Comparison of ENCODE assay signal across 10 cellular contexts in genomic region chr2:105803337-105803736, GRCh38. TPM values are rescaled to one million over a fixed set of nuclear protein-coding genes. Genes with fewer than 3 reads are reported as not detected.
DNase-seq lines count a peak whose midpoint lies in the region; ATAC-seq lines count a peak whose summit lies in the region.
"Had no signal": no experiment of that assay in that cellular context is flagged by ENCODE, and none has a peak within 500 bp of the region (broad histone marks: within the 10 kb centered on the region; RNA-seq: fewer than 3 reads in every experiment).

No MANE protein-coding gene starts in this region.

- H3K9ac ChIP-seq in neuronal stem cell (ENCODE audit: low read depth, low read length, poor library complexity): no peak overlapping the region
- H3K9ac ChIP-seq: BLaER1 had no signal

- H3K79me1 ChIP-seq in neuronal stem cell (ENCODE audit: low read depth, low read length): peaks cover 2% of the 10 kb centered on the region

- H3K23ac ChIP-seq in neuronal stem cell (ENCODE audit: low read depth, low read length, poor library complexity): no peak overlapping the region

- H4K91ac ChIP-seq in neuronal stem cell (ENCODE audit: low read depth, low read length, poor library complexity): no peak overlapping the region

- peak; percentile 53 to 54 for ATAC-seq in activated T-cell treated with anti-CD3 and anti-CD28 coated beads, Interleukin-2, amount 50 U/mL, for 72 hours (replicated peaks in 1 of 2)
- peak; percentile 29 for ATAC-seq in HG02981 (IDR thresholded peaks at IDR 0.05; ENCODE audit: unreplicated experiment)
- ATAC-seq in stimulated activated effector memory CD8-positive, alpha-beta T cell treated with anti-CD3 and anti-CD28 coated beads, Interleukin-12 subunit alpha, Interleukin-12 subunit beta, amount 100 ng/mL, for 72 hours: peak; percentile 77
- ATAC-seq: left lung had no signal

- peak in 1 of 2 donors; percentile 49 for DNase-seq in activated T-cell treated with anti-CD3 and anti-CD28 coated beads, Interleukin-2, amount 50 U/mL, for 72 hours
- no peak for DNase-seq in activated T-cell treated with anti-CD3 and anti-CD28 coated beads for 4 hours
- no peak for DNase-seq in activated T-helper 1 cell treated with anti-CD3 and anti-CD28 coated beads, Interleukin-12 subunit alpha, Interleukin-12 subunit beta, Interleukin-2, Interleukin-4 antibody, amounts not matched to agents 30 ng/mL and 10 ng/mL and 1 ng/mL, durations not matched to agents 14 hours and 24 hours and 36 hours (ENCODE audit: low spot score)
- DNase-seq in stimulated activated effector memory CD8-positive, alpha-beta T cell treated with anti-CD3 and anti-CD28 coated beads, Interleukin-12 subunit alpha, Interleukin-12 subunit beta, amount 100 ng/mL, for 72 hours (ENCODE audit: low spot score in 2 of 2): peak in 1 of 2 donors; percentile 68
- DNase-seq in superior temporal gyrus (ENCODE audit: extremely low spot score): no peak
- no peak for DNase-seq in neuronal stem cell (ENCODE audit: low spot score)
- no peak for DNase-seq in NAMALWA (ENCODE audit: low spot score)
- DNase-seq: left lung had no signal

- no peak overlapping the region for H4K8ac ChIP-seq in neuronal stem cell (ENCODE audit: low read depth, low read length)

- intact Hi-C loops in activated T-helper 1 cell treated with anti-CD3 and anti-CD28 coated beads, Interleukin-12 subunit alpha, Interleukin-12 subunit beta, Interleukin-2, Interleukin-4 antibody, amounts not matched to agents 30 ng/mL and 10 ng/mL and 1 ng/mL, durations not matched to agents 14 hours and 24 hours and 36 hours (cut with micrococcal nuclease): loop anchor here (1.0 to 2.0 kb wide), 5 partner anchors 19 to 70 kb away; no protein-coding TSS in a partner anchor

- peak overlapping the region; percentile 97 for H3K27ac Mint-ChIP-seq in activated T-cell treated with anti-CD3 and anti-CD28 coated beads, Interleukin-2, amount 50 U/mL, for 72 hours
- H3K27ac Mint-ChIP-seq in activated T-helper 1 cell treated with anti-CD3 and anti-CD28 coated beads, Interleukin-12 subunit alpha, Interleukin-12 subunit beta, Interleukin-2, Interleukin-4 antibody, amounts not matched to agents 30 ng/mL and 10 ng/mL and 1 ng/mL, durations not matched to agents 14 hours and 24 hours and 36 hours: peak overlapping the region; percentile 88
- peak overlapping the region; percentile 85 for H3K27ac Mint-ChIP-seq in stimulated activated effector memory CD8-positive, alpha-beta T cell treated with anti-CD3 and anti-CD28 coated beads, Interleukin-12 subunit alpha, Interleukin-12 subunit beta, amount 100 ng/mL, for 72 hours

- H3K9me3 ChIP-seq in neuronal stem cell (replicated peaks in 1 of 2; ENCODE audit: control insufficient read depth in 2 of 2, insufficient read depth in 1 of 2, low read depth in 1 of 2, low read length in 2 of 2): peaks cover 0 to 13% of the 10 kb centered on the region in 2 donors
- H3K9me3 ChIP-seq: left lung had no signal

- H3K27me3 ChIP-seq in neuronal stem cell (ENCODE audit: control insufficient read depth in 3 of 3, insufficient read depth in 3 of 3, low read depth in 1 of 3, low read length in 3 of 3): no peaks in the 10 kb centered on the region
- H3K27me3 ChIP-seq: BLaER1, left lung had no signal

- no peak overlapping the region for H2BK15ac ChIP-seq in neuronal stem cell (ENCODE audit: low read length)

- no peak overlapping the region for H2BK12ac ChIP-seq in neuronal stem cell (ENCODE audit: low read length)

- H3K4me1 ChIP-seq in neuronal stem cell (ENCODE audit: control insufficient read depth in 2 of 2, insufficient read depth in 1 of 2, low read depth in 1 of 2, low read length in 2 of 2): peaks cover 0 to 11% of the 10 kb centered on the region in 2 donors

- no peak overlapping the region for H2BK5ac ChIP-seq in neuronal stem cell (ENCODE audit: low read length)

- no peak overlapping the region for H3K14ac ChIP-seq in neuronal stem cell (ENCODE audit: low read length)

- H3K18ac ChIP-seq in neuronal stem cell (ENCODE audit: low read length): no peak overlapping the region

- H3K4ac ChIP-seq in neuronal stem cell (ENCODE audit: low read length): no peak overlapping the region

- H3K4me3 ChIP-seq in neuronal stem cell (ENCODE audit: low read length in 2 of 2): no peak overlapping the region
- H3K4me3 ChIP-seq: BLaER1, left lung had no signal

- peak overlapping the region; percentile 67 to 85 for H3K4me3 Mint-ChIP-seq in activated T-cell treated with anti-CD3 and anti-CD28 coated beads, Interleukin-2, amount 50 U/mL, for 72 hours
- no peak overlapping the region for H3K4me3 Mint-ChIP-seq in activated T-helper 1 cell treated with anti-CD3 and anti-CD28 coated beads, Interleukin-12 subunit alpha, Interleukin-12 subunit beta, Interleukin-2, Interleukin-4 antibody, amounts not matched to agents 30 ng/mL and 10 ng/mL and 1 ng/mL, durations not matched to agents 14 hours and 24 hours and 36 hours
- peak overlapping the region; percentile 50 for H3K4me3 Mint-ChIP-seq in stimulated activated effector memory CD8-positive, alpha-beta T cell treated with anti-CD3 and anti-CD28 coated beads, Interleukin-12 subunit alpha, Interleukin-12 subunit beta, amount 100 ng/mL, for 72 hours

- no peak overlapping the region for H2AK5ac ChIP-seq in neuronal stem cell (ENCODE audit: low read depth, low read length)

- H2AFZ ChIP-seq in neuronal stem cell (ENCODE audit: low read length): no peak overlapping the region

- peaks cover 100% of the 10 kb centered on the region for H3K4me1 Mint-ChIP-seq in activated T-cell treated with anti-CD3 and anti-CD28 coated beads, Interleukin-2, amount 50 U/mL, for 72 hours (ENCODE audit: low read depth)
- peaks cover 93% of the 10 kb centered on the region for H3K4me1 Mint-ChIP-seq in activated T-helper 1 cell treated with anti-CD3 and anti-CD28 coated beads, Interleukin-12 subunit alpha, Interleukin-12 subunit beta, Interleukin-2, Interleukin-4 antibody, amounts not matched to agents 30 ng/mL and 10 ng/mL and 1 ng/mL, durations not matched to agents 14 hours and 24 hours and 36 hours (ENCODE audit: low read depth)
- peaks cover 93% of the 10 kb centered on the region for H3K4me1 Mint-ChIP-seq in stimulated activated effector memory CD8-positive, alpha-beta T cell treated with anti-CD3 and anti-CD28 coated beads, Interleukin-12 subunit alpha, Interleukin-12 subunit beta, amount 100 ng/mL, for 72 hours

- no peak overlapping the region for H2BK120ac ChIP-seq in neuronal stem cell (ENCODE audit: low read depth, low read length)

- H3K27ac ChIP-seq in neuronal stem cell (replicated peaks; ENCODE audit: low read length): no peak overlapping the region
- H3K27ac ChIP-seq: BLaER1 had no signal

- no peak overlapping the region for H3K4me2 ChIP-seq in neuronal stem cell (ENCODE audit: insufficient read depth, low read length, poor library complexity, severe bottlenecking)

- whole genome bisulfite sequencing in neuronal stem cell (ENCODE audit: extremely low coverage in 2 of 2, insufficient read length in 2 of 2, insufficient replicate concordance in 1 of 2), 2 donors: no CpG with 5 or more reads among the region's 3 CpGs

- peaks cover 9 to 36% of the 10 kb centered on the region in 2 donors for H3K36me3 Mint-ChIP-seq in activated T-cell treated with anti-CD3 and anti-CD28 coated beads, Interleukin-2, amount 50 U/mL, for 72 hours (ENCODE audit: insufficient read depth in 2 of 2)
- peaks cover 47% of the 10 kb centered on the region for H3K36me3 Mint-ChIP-seq in activated T-helper 1 cell treated with anti-CD3 and anti-CD28 coated beads, Interleukin-12 subunit alpha, Interleukin-12 subunit beta, Interleukin-2, Interleukin-4 antibody, amounts not matched to agents 30 ng/mL and 10 ng/mL and 1 ng/mL, durations not matched to agents 14 hours and 24 hours and 36 hours (ENCODE audit: low read depth)
- peaks cover 42% of the 10 kb centered on the region for H3K36me3 Mint-ChIP-seq in stimulated activated effector memory CD8-positive, alpha-beta T cell treated with anti-CD3 and anti-CD28 coated beads, Interleukin-12 subunit alpha, Interleukin-12 subunit beta, amount 100 ng/mL, for 72 hours

- H3K36me3 ChIP-seq in neuronal stem cell (replicated peaks in 1 of 2; ENCODE audit: control insufficient read depth in 2 of 2, insufficient read depth in 2 of 2, low read length in 2 of 2): peaks cover 4 to 19% of the 10 kb centered on the region in 2 donors
- H3K36me3 ChIP-seq: left lung had no signal

- H3K27me3 Mint-ChIP-seq in activated T-cell treated with anti-CD3 and anti-CD28 coated beads, Interleukin-2, amount 50 U/mL, for 72 hours (ENCODE audit: low read depth): no peaks in the 10 kb centered on the region
- no peaks in the 10 kb centered on the region for H3K27me3 Mint-ChIP-seq in activated T-helper 1 cell treated with anti-CD3 and anti-CD28 coated beads, Interleukin-12 subunit alpha, Interleukin-12 subunit beta, Interleukin-2, Interleukin-4 antibody, amounts not matched to agents 30 ng/mL and 10 ng/mL and 1 ng/mL, durations not matched to agents 14 hours and 24 hours and 36 hours (ENCODE audit: insufficient read depth)

- H3K9me3 Mint-ChIP-seq in activated T-cell treated with anti-CD3 and anti-CD28 coated beads, Interleukin-2, amount 50 U/mL, for 72 hours: no peaks in the 10 kb centered on the region
- no peaks in the 10 kb centered on the region for H3K9me3 Mint-ChIP-seq in activated T-helper 1 cell treated with anti-CD3 and anti-CD28 coated beads, Interleukin-12 subunit alpha, Interleukin-12 subunit beta, Interleukin-2, Interleukin-4 antibody, amounts not matched to agents 30 ng/mL and 10 ng/mL and 1 ng/mL, durations not matched to agents 14 hours and 24 hours and 36 hours
- no peaks in the 10 kb centered on the region for H3K9me3 Mint-ChIP-seq in stimulated activated effector memory CD8-positive, alpha-beta T cell treated with anti-CD3 and anti-CD28 coated beads, Interleukin-12 subunit alpha, Interleukin-12 subunit beta, amount 100 ng/mL, for 72 hours

RNA-seq across cellular contexts. Expression of gene NCK2, which starts 58.6 kb away (rescaled TPM):
- 100 to 1,000 TPM; 159 to 161 TPM for total RNA-seq in activated T-cell treated with anti-CD3 and anti-CD28 coated beads, Interleukin-2, amount 50 U/mL, for 72 hours
- total RNA-seq in activated T-helper 1 cell treated with anti-CD3 and anti-CD28 coated beads, Interleukin-12 subunit alpha, Interleukin-12 subunit beta, Interleukin-2, Interleukin-4 antibody, amounts not matched to agents 30 ng/mL and 10 ng/mL and 1 ng/mL, durations not matched to agents 14 hours and 24 hours and 36 hours: 79.9 and 86.8 TPM in 2 replicates
- polyA plus RNA-seq in neuronal stem cell (2013, experiment 1 of 2): 37.1 TPM
- 37.6 TPM for polyA plus RNA-seq in neuronal stem cell (2013, experiment 2 of 2)
